14 cellular contexts compared by ENCODE assay signal in the genomic region with DNA sequence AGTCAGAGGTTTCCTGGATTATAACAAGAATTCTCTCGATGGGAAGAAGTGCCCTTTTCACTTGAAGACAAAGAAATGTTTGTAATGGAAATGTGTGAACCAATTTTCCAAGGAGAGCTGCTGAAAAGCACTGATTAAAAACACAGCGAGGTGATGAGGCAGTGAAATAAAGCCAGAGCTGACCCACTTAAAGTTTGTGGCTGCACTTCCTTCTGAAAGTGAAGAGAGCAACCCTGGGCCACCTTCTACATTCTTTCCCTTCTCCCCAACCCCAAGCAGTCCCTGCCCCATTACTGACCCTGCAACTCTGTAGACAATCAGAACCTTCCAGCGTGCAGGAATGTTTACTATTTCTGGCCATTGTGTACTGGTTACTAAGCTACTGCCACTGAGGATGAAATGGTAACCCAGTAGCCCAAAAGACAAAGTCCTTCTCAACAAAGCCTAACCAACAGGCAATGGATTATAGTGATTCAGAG.
DNase-seq lines count a peak whose midpoint lies in the region; ATAC-seq and TF ChIP-seq lines count a peak whose summit lies in the region.
"Had no signal": no experiment of that assay in that cellular context is flagged by ENCODE, and none has a peak within 500 bp of the region (broad histone marks: within the 10 kb centered on the region; RNA-seq: fewer than 3 reads in every experiment).

No MANE protein-coding gene starts in this region.

- peaks cover 9% of the 10 kb centered on the region for H3K4me1 Mint-ChIP-seq in glutamatergic neuron (ENCODE audit: low read depth, unreplicated experiment)
- peaks cover 11% of the 10 kb centered on the region for H3K4me1 Mint-ChIP-seq in type B pancreatic cell (ENCODE audit: unreplicated experiment)
- H3K4me1 Mint-ChIP-seq in activated CD8-positive, alpha-beta T cell treated with anti-CD3 and anti-CD28 coated beads for 36 hours (ENCODE audit: low read depth): no peaks in the 10 kb centered on the region
- H3K4me1 Mint-ChIP-seq in T-helper 17 cell: no peaks in the 10 kb centered on the region

- peak; percentile 65 for ATAC-seq in SK-N-SH treated with all-trans-retinoic acid at 6 μM for 48 hours
- ATAC-seq in GM21723 (IDR thresholded peaks at IDR 0.05; ENCODE audit: unreplicated experiment): no peak
- ATAC-seq in activated CD8-positive, alpha-beta T cell treated with anti-CD3 and anti-CD28 coated beads for 36 hours: no peak
- no peak for ATAC-seq in T-helper 17 cell
- ATAC-seq: Panc1 had no signal

- H3K9me2 ChIP-seq in SK-N-SH: no peaks in the 10 kb centered on the region

- H3K4me2 ChIP-seq in SK-N-SH: no peak overlapping the region

- TF ChIP-seq CTCF in SK-N-SH (IDR thresholded peaks at IDR 0.05): no peak
- no peak for TF ChIP-seq CTCF in glutamatergic neuron (IDR thresholded peaks at IDR 0.05; ENCODE audit: partially characterized antibody, unreplicated experiment)
- no peak for TF ChIP-seq CTCF in type B pancreatic cell (conservative IDR thresholded peaks at IDR 0.05)
- no peak for TF ChIP-seq CTCF in activated CD8-positive, alpha-beta T cell treated with anti-CD3 and anti-CD28 coated beads for 36 hours (IDR thresholded peaks at IDR 0.05)

- no peak overlapping the region for H3K4me3 ChIP-seq in SK-N-SH (ENCODE audit: low read depth in 2 of 2, low read length in 1 of 2)

- H3K9me3 Mint-ChIP-seq in glutamatergic neuron (ENCODE audit: unreplicated experiment): peaks cover 4% of the 10 kb centered on the region
- no peaks in the 10 kb centered on the region for H3K9me3 Mint-ChIP-seq in type B pancreatic cell
- H3K9me3 Mint-ChIP-seq in activated CD8-positive, alpha-beta T cell treated with anti-CD3 and anti-CD28 coated beads for 36 hours: no peaks in the 10 kb centered on the region
- H3K9me3 Mint-ChIP-seq: activated T-helper 1 cell treated with anti-CD3 and anti-CD28 coated beads, Interleukin-12 subunit alpha, Interleukin-12 subunit beta, Interleukin-2, Interleukin-4 antibody, amounts not matched to agents 30 ng/mL and 10 ng/mL and 1 ng/mL, durations not matched to agents 14 hours and 24 hours and 36 hours had no signal

- H3K9me3 ChIP-seq in SK-N-SH (no peaks in the 10 kb centered on the region), T-helper 17 cell (ENCODE audit: control insufficient read depth, low read length, poor library complexity, severe bottlenecking) (no peaks in the 10 kb centered on the region)

- no peaks in the 10 kb centered on the region for H3K36me3 Mint-ChIP-seq in glutamatergic neuron (ENCODE audit: unreplicated experiment)
- peaks cover 12% of the 10 kb centered on the region for H3K36me3 Mint-ChIP-seq in type B pancreatic cell
- H3K36me3 Mint-ChIP-seq in activated CD8-positive, alpha-beta T cell treated with anti-CD3 and anti-CD28 coated beads for 36 hours (ENCODE audit: low read depth): no peaks in the 10 kb centered on the region
- no peaks in the 10 kb centered on the region for H3K36me3 Mint-ChIP-seq in T-helper 17 cell (ENCODE audit: low read depth)

- H3K27me3 ChIP-seq in SK-N-SH (ENCODE audit: insufficient read depth): no peaks in the 10 kb centered on the region

- CTCF ChIA-PET in SK-N-SH (lab: Yijun Ruan, JAX): interaction anchor here (0.7 kb wide), 1 partner anchor 15 kb away, joined by 4 read pairs; no protein-coding TSS in a partner anchor
- CTCF ChIA-PET in activated CD8-positive, alpha-beta T cell treated with anti-CD3 and anti-CD28 coated beads for 36 hours (lab: Charles Lee): interaction anchor here (0.8 to 1.8 kb wide), 3 partner anchors 27 to 77 kb away, joined by 3 to 5 read pairs (median 3); no protein-coding TSS in a partner anchor

- TF ChIP-seq EP300 in SK-N-SH (IDR thresholded peaks at IDR 0.05; ENCODE audit: borderline replicate concordance in 1 of 2, low read depth in 1 of 2, low read length in 1 of 2): no peak

- TF ChIP-seq RAD21 in SK-N-SH (IDR thresholded peaks at IDR 0.05; ENCODE audit: low read length): no peak

- no peak overlapping the region for H3K4me3 Mint-ChIP-seq in glutamatergic neuron (ENCODE audit: unreplicated experiment)
- H3K4me3 Mint-ChIP-seq in type B pancreatic cell: no peak overlapping the region
- H3K4me3 Mint-ChIP-seq in activated CD8-positive, alpha-beta T cell treated with anti-CD3 and anti-CD28 coated beads for 36 hours: no peak overlapping the region
- H3K4me3 Mint-ChIP-seq in T-helper 17 cell: no peak overlapping the region
- H3K4me3 Mint-ChIP-seq: activated T-helper 1 cell treated with anti-CD3 and anti-CD28 coated beads, Interleukin-12 subunit alpha, Interleukin-12 subunit beta, Interleukin-2, Interleukin-4 antibody, amounts not matched to agents 30 ng/mL and 10 ng/mL and 1 ng/mL, durations not matched to agents 14 hours and 24 hours and 36 hours had no signal

- peaks cover 0 to 3% of the 10 kb centered on the region in 2 experiments for H3K36me3 ChIP-seq in SK-N-SH (replicated peaks in 1 of 2; ENCODE audit: control insufficient read depth in 1 of 2, insufficient read depth in 2 of 2, low read length in 1 of 2)

- 85% methylated on average over 3 of the region's 3 CpGs for WGBS in SK-N-SH (ENCODE audit: low lambda C conversion rate)

- H3K79me2 ChIP-seq in SK-N-SH (ENCODE audit: insufficient read depth): no peaks in the 10 kb centered on the region

- POLR2A ChIA-PET in SK-N-SH (lab: Yijun Ruan, JAX): no interaction called here
- POLR2A ChIA-PET in activated CD8-positive, alpha-beta T cell treated with anti-CD3 and anti-CD28 coated beads for 36 hours (lab: Charles Lee): no interaction called here

- H3K27ac Mint-ChIP-seq in glutamatergic neuron (ENCODE audit: unreplicated experiment): peak overlapping the region; percentile 16
- H3K27ac Mint-ChIP-seq in type B pancreatic cell: peak overlapping the region; percentile 7
- no peak overlapping the region for H3K27ac Mint-ChIP-seq in activated CD8-positive, alpha-beta T cell treated with anti-CD3 and anti-CD28 coated beads for 36 hours
- H3K27ac Mint-ChIP-seq in T-helper 17 cell: no peak overlapping the region
- H3K27ac Mint-ChIP-seq: activated T-helper 1 cell treated with anti-CD3 and anti-CD28 coated beads, Interleukin-12 subunit alpha, Interleukin-12 subunit beta, Interleukin-2, Interleukin-4 antibody, amounts not matched to agents 30 ng/mL and 10 ng/mL and 1 ng/mL, durations not matched to agents 14 hours and 24 hours and 36 hours had no signal

- no peak overlapping the region for H3K9ac ChIP-seq in SK-N-SH

- H3F3A ChIP-seq in SK-N-SH (replicated peaks; ENCODE audit: insufficient read depth): no peaks in the 10 kb centered on the region

- H2AFZ ChIP-seq in SK-N-SH (ENCODE audit: low read depth): no peak overlapping the region

- H3K27me3 Mint-ChIP-seq in glutamatergic neuron (ENCODE audit: unreplicated experiment) (peaks cover 7% of the 10 kb centered on the region), type B pancreatic cell (no peaks in the 10 kb centered on the region), T-helper 17 cell (no peaks in the 10 kb centered on the region)
- H3K27me3 Mint-ChIP-seq in activated CD8-positive, alpha-beta T cell treated with anti-CD3 and anti-CD28 coated beads for 36 hours: no peaks in the 10 kb centered on the region

- intact Hi-C loops in activated CD8-positive, alpha-beta T cell treated with anti-CD3 and anti-CD28 coated beads for 36 hours (cut with micrococcal nuclease): no loop called here

- no peaks in the 10 kb centered on the region for H4K20me1 ChIP-seq in SK-N-SH (ENCODE audit: insufficient read depth)

- DNase-seq in SK-N-SH: no peak
- DNase-seq in glutamatergic neuron: no peak
- DNase-seq in mucosa of gallbladder (ENCODE audit: low spot score): peak; percentile 23
- no peak for DNase-seq in type B pancreatic cell (ENCODE audit: extremely low spot score, unreplicated experiment)
- DNase-seq in activated CD8-positive, alpha-beta T cell treated with anti-CD3 and anti-CD28 coated beads for 36 hours: no peak
- no peak for DNase-seq in T-helper 17 cell
- DNase-seq: 8988T; effector CD8-positive, alpha-beta T cell; HCEC 1CT; NCI-H1092 treated with DMSO at 0.1 percent for 48 hours had no signal

- H3K27ac ChIP-seq in SK-N-SH (ENCODE audit: low read depth in 2 of 2, low read length in 1 of 2): no peak overlapping the region; a peak in 1 of 4 replicates

- H3K4me1 ChIP-seq in SK-N-SH (ENCODE audit: control insufficient read depth in 1 of 2, insufficient read depth in 2 of 2, low read depth in 1 of 2, low read length in 1 of 2): peaks cover 0 to 5% of the 10 kb centered on the region in 2 experiments; a peak in 1 of 4 replicates

TF ChIP-seq in SK-N-SH treated with all-trans-retinoic acid at 6 μM for 48 hours, 23 proteins besides CTCF, POLR2A, EP300 and RAD21 (continues in another document):
- no peak for TF ChIP-seq GLIS3 (CRISPR knock-in tag; IDR thresholded peaks at IDR 0.05)
- no peak for TF ChIP-seq ZNF8 (CRISPR knock-in tag; IDR thresholded peaks at IDR 0.05)
- no peak for TF ChIP-seq RARB (CRISPR knock-in tag; IDR thresholded peaks at IDR 0.05)
- TF ChIP-seq, protein P1, sequence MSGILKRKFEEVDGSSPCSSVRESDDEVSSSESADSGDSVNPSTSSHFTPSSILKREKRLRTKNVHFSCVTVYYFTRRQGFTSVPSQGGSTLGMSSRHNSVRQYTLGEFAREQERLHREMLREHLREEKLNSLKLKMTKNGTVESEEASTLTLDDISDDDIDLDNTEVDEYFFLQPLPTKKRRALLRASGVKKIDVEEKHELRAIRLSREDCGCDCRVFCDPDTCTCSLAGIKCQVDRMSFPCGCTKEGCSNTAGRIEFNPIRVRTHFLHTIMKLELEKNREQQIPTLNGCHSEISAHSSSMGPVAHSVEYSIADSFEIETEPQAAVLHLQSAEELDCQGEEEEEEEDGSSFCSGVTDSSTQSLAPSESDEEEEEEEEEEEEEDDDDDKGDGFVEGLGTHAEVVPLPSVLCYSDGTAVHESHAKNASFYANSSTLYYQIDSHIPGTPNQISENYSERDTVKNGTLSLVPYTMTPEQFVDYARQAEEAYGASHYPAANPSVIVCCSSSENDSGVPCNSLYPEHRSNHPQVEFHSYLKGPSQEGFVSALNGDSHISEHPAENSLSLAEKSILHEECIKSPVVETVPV (CRISPR knock-in tag; IDR thresholded peaks at IDR 0.05): no peak

TF ChIP-seq in SK-N-SH, 30 proteins besides CTCF, POLR2A, EP300 and RAD21:
- TF ChIP-seq, protein P2, sequence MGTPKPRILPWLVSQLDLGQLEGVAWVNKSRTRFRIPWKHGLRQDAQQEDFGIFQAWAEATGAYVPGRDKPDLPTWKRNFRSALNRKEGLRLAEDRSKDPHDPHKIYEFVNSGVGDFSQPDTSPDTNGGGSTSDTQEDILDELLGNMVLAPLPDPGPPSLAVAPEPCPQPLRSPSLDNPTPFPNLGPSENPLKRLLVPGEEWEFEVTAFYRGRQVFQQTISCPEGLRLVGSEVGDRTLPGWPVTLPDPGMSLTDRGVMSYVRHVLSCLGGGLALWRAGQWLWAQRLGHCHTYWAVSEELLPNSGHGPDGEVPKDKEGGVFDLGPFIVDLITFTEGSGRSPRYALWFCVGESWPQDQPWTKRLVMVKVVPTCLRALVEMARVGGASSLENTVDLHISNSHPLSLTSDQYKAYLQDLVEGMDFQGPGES (IDR thresholded peaks at IDR 0.05; ENCODE audit: low read depth, low read length): no peak
- TF ChIP-seq RCOR1 (IDR thresholded peaks at IDR 0.05; ENCODE audit: low read length): no peak
- no peak for TF ChIP-seq NRF1 (IDR thresholded peaks at IDR 0.05; ENCODE audit: low read depth, low read length)
TF ChIP-seq in SK-N-SH: peak in this region for 0.

Comparison
In these comparisons a context has a peak if more than half of its experiments do, and no peak if none do; other contexts are left out.
1. H3K27ac Mint-ChIP-seq: peak in glutamatergic neuron (single experiment) and type B pancreatic cell (single experiment); none in activated CD8-positive, alpha-beta T cell treated with anti-CD3 and anti-CD28 coated beads for 36 hours (single experiment) and T-helper 17 cell (single experiment).